21 cellular contexts compared by ENCODE assay signal in the genomic region with DNA sequence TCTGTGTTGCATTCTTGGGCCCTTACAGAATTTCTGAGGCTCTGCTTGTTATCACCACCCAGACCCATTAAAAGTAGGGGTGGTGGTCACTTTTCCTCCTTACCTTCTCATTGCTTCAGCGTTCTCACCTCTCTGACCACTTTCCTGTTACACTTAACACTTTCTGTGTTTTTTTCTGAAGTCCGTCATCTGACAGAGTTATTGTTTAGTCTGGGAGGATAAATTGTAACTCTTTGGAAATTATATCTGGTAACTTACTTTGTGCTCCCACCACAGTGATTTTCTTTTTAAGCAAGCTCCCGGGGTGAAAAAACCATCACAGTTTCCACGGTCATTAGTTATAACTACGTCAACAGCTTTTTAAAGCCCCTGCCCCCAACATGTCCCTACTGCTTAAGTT.
"Had no signal": no experiment of that assay in that cellular context is flagged by ENCODE, and none has a peak within 500 bp of the region (broad histone marks: within the 10 kb centered on the region; RNA-seq: fewer than 3 reads in every experiment).

No MANE protein-coding gene starts in this region.

- DNase-seq: effector CD4-positive, alpha-beta T cell; esophagus squamous epithelium; foreskin melanocyte; left ventricle myocardium superior; lower lobe of right lung; right cardiac atrium; sigmoid colon; stimulated activated CD4-positive, alpha-beta T cell treated with anti-CD3 and anti-CD28 coated beads, Interleukin-2, amount 100 ng/mL, for 24 hours; stimulated activated CD4-positive, alpha-beta T cell treated with anti-CD3 and anti-CD28 coated beads, Interleukin-4, amount 100 ng/mL, for 24 hours; stimulated activated naive CD4-positive, alpha-beta T cell treated with Interleukin-2 at 50 U/mL for 16 hours; stomach; tibial artery had no signal

- H3K27ac Mint-ChIP-seq: nephron; stimulated activated effector memory CD8-positive, alpha-beta T cell treated with anti-CD3 and anti-CD28 coated beads, Interleukin-12 subunit alpha, Interleukin-12 subunit beta, amount 100 ng/mL, for 72 hours; type B pancreatic cell had no signal

- H3K9me3 Mint-ChIP-seq: central memory CD8-positive, alpha-beta T cell; nephron; stimulated activated effector memory CD8-positive, alpha-beta T cell treated with anti-CD3 and anti-CD28 coated beads, Interleukin-12 subunit alpha, Interleukin-12 subunit beta, amount 100 ng/mL, for 72 hours; type B pancreatic cell had no signal

- H3K27ac ChIP-seq: coronary artery, esophagus squamous epithelium, lower lobe of right lung, prostate gland, sigmoid colon, stomach, tibial artery had no signal

- H3K4me3 Mint-ChIP-seq: central memory CD8-positive, alpha-beta T cell; nephron; stimulated activated effector memory CD8-positive, alpha-beta T cell treated with anti-CD3 and anti-CD28 coated beads, Interleukin-12 subunit alpha, Interleukin-12 subunit beta, amount 100 ng/mL, for 72 hours; type B pancreatic cell had no signal

- H3K9me3 ChIP-seq: esophagus squamous epithelium, lower lobe of right lung, prostate gland, sigmoid colon, stomach, tibial artery had no signal

- FAIRE-seq: endothelial cell of umbilical vein, keratinocyte had no signal

- H3K4me1 Mint-ChIP-seq: nephron had no signal

- H3K4me1 ChIP-seq: esophagus squamous epithelium, lower lobe of right lung, prostate gland, sigmoid colon, stomach, tibial artery had no signal

- H3K27me3 Mint-ChIP-seq: central memory CD8-positive, alpha-beta T cell; type B pancreatic cell had no signal

- H3K27me3 ChIP-seq: dorsolateral prefrontal cortex, esophagus squamous epithelium, sigmoid colon, stomach, tibial artery had no signal

- H3K4me3 ChIP-seq: coronary artery, dorsolateral prefrontal cortex, esophagus squamous epithelium, lower lobe of right lung, prostate gland, sigmoid colon, stomach, tibial artery had no signal
